ENCODE assay signal across 20 cellular contexts in genomic region chr15:38090223-38090622, GRCh38.
"Had no signal": no experiment of that assay in that cellular context is flagged by ENCODE, and none has a peak within 500 bp of the region (broad histone marks: within the 10 kb centered on the region; RNA-seq: fewer than 3 reads in every experiment).

No MANE protein-coding gene starts in this region.

- H3K4me1 ChIP-seq: breast epithelium, esophagus squamous epithelium, prostate gland, sigmoid colon had no signal

- H3K9me3 ChIP-seq: breast epithelium, esophagus squamous epithelium, prostate gland, sigmoid colon, spleen had no signal

- H3K27me3 ChIP-seq: breast epithelium, esophagus squamous epithelium, sigmoid colon, spleen had no signal

- H3K4me3 ChIP-seq: breast epithelium, esophagus squamous epithelium, prostate gland, sigmoid colon, spleen had no signal

- H3K27ac ChIP-seq: prostate gland, spleen had no signal

- H3K36me3 ChIP-seq: breast epithelium, esophagus squamous epithelium, prostate gland, sigmoid colon, spleen had no signal

- DNase-seq: activated B cell treated with CpG ODN at 0.5 μM for 24 hours; activated CD4-positive, alpha-beta T cell treated with anti-CD3 and anti-CD28 coated beads for 4 hours; activated CD8-positive, alpha-beta T cell treated with anti-CD3 and anti-CD28 coated beads for 36 hours; activated naive CD4-positive, alpha-beta T cell treated with anti-CD3 and anti-CD28 coated beads, Interleukin-2, amount 10 ng/mL, durations not matched to agents 7 days and 5 days; activated naive CD8-positive, alpha-beta T cell treated with anti-CD3 and anti-CD28 coated beads, Interleukin-2, amount 50 U/mL, for 24 hours; activated T-cell treated with anti-CD3 and anti-CD28 coated beads, Interleukin-2, amount 50 U/mL, for 24 hours; anterior cingulate cortex; effector CD8-positive, alpha-beta T cell; esophagus squamous epithelium; foreskin fibroblast; glutamatergic neuron; kidney; mammary epithelial cell; midbrain; sigmoid colon; spleen; stimulated activated CD4-positive, alpha-beta T cell treated with anti-CD3 and anti-CD28 coated beads, Interleukin-4, amount 100 ng/mL, for 4 hours; T-cell had no signal
